8 cellular contexts compared by ENCODE assay signal in genomic region chr7:151244871-151245346, GRCh38. TPM values are rescaled to one million over a fixed set of nuclear protein-coding genes. Genes with fewer than 3 reads are reported as not detected.
A peak's percentile ranks its signal among the peaks of the same experiment; 100 is the strongest.
DNase-seq lines count a peak whose midpoint lies in the region; ATAC-seq, FAIRE-seq and TF ChIP-seq lines count a peak whose summit lies in the region.
"Had no signal": no experiment of that assay in that cellular context is flagged by ENCODE, and none has a peak within 500 bp of the region (broad histone marks: within the 10 kb centered on the region; RNA-seq: fewer than 3 reads in every experiment).

No MANE protein-coding gene starts in this region.

- BruUV-seq in OCI-LY7 (replicated peaks; lab: Mats Ljungman, UMichigan) = no TSS peak

- peak overlapping the region; percentile 57 for H2AFZ ChIP-seq in OCI-LY7 (ENCODE audit: low read length)
- no peak overlapping the region for H2AFZ ChIP-seq in fibroblast of lung (ENCODE audit: low read length)

- H3K4me2 ChIP-seq in OCI-LY7 (ENCODE audit: low read length) (peak overlapping the region; percentile 74), fibroblast of lung (ENCODE audit: extremely low read depth, insufficient read depth, low read length) (peak overlapping the region; percentile 68)

- CTCF ChIA-PET in OCI-LY7 (lab: Charles Lee; ENCODE audit: unreplicated experiment) = interaction anchor here (1.3 to 1.4 kb wide), 2 partner anchors 11 to 18 kb away, joined by 3 to 4 read pairs; partner anchors contain the start of gene ABCF2

- no peaks in the 10 kb centered on the region for H3K9me2 ChIP-seq in OCI-LY7 (ENCODE audit: insufficient read depth, low read length)

- WGBS in sigmoid colon, 2 donors = 10 to 13% methylated on average over 15 of the region's 15 CpGs

- H4K20me1 ChIP-seq in OCI-LY7 (ENCODE audit: insufficient read depth, low read length) (peaks cover 6% of the 10 kb centered on the region; the same call in 1 of the 2 replicates), fibroblast of lung (ENCODE audit: control insufficient read depth, extremely low read depth, insufficient read depth, low read length) (no peaks in the 10 kb centered on the region)

- no peak overlapping the region for H3K27ac ChIP-seq in OCI-LY7 (ENCODE audit: low read depth, low read length, poor library complexity, severe bottlenecking)
- no peak overlapping the region for H3K27ac ChIP-seq in fibroblast of lung (ENCODE audit: insufficient read depth, low read length)
- peak overlapping the region; percentile 93 to 95 (median 94) for H3K27ac ChIP-seq in sigmoid colon

- H3K4me3 ChIP-seq in OCI-LY7 (ENCODE audit: low read depth, low read length, poor library complexity, severe bottlenecking) = peak overlapping the region; percentile 60
- peak overlapping the region; percentile 11 to 41 (median 18) for H3K4me3 ChIP-seq in fibroblast of lung (replicated peaks in 1 of 4; ENCODE audit: control extremely low read depth in 1 of 4, insufficient read depth in 1 of 4, low read depth in 3 of 4, low read length in 4 of 4)
- peak overlapping the region; percentile 26 to 53 (median 48) for H3K4me3 ChIP-seq in sigmoid colon

- FAIRE-seq in GM19239 (lab: Jason Lieb, UNC) = peak; percentile 48

- DNase-seq in GM19239 (ENCODE audit: insufficient read length, low spot score) (no peak), OCI-LY7 (ENCODE audit: low spot score) (no peak), fibroblast of lung (ENCODE audit: low read depth in 2 of 2) (no peak), sigmoid colon (peak; percentile 61), NOMO-1 treated with DMSO at 0.1 percent for 48 hours (lab: John Stamatoyannopoulos, UW; ENCODE audit: unreplicated experiment) (no peak), NCI-H2227 (lab: John Stamatoyannopoulos, UW; ENCODE audit: unreplicated experiment) (no peak)

- no peak overlapping the region for H3K9ac ChIP-seq in fibroblast of lung (ENCODE audit: insufficient read depth, low read length)

- no peak for TF ChIP-seq EP300 in sigmoid colon (IDR thresholded peaks at IDR 0.05)

- H3K9me3 ChIP-seq in OCI-LY7 (ENCODE audit: low read length) (no peaks in the 10 kb centered on the region), fibroblast of lung (ENCODE audit: control insufficient read depth, insufficient read depth, low read depth, low read length) (no peaks in the 10 kb centered on the region), sigmoid colon (no peaks in the 10 kb centered on the region)

- H3K4me1 ChIP-seq in OCI-LY7 (ENCODE audit: insufficient read depth, low read length, poor library complexity, severe bottlenecking) (peaks cover 51% of the 10 kb centered on the region), fibroblast of lung (ENCODE audit: control insufficient read depth, extremely low read depth, insufficient read depth, low read length) (peaks cover 33% of the 10 kb centered on the region), sigmoid colon (peaks cover 0 to 67% (median 61%) of the 10 kb centered on the region in 4 donors)

- TF ChIP-seq CTCF in OCI-LY7 (conservative IDR thresholded peaks at IDR 0.05; ENCODE audit: low read length) = no peak
- no peak for TF ChIP-seq CTCF in fibroblast of lung (conservative IDR thresholded peaks at IDR 0.05 in 1 of 2, IDR thresholded peaks at IDR 0.05 in 1 of 2; ENCODE audit: low read depth in 1 of 2, low read length in 2 of 2)
- TF ChIP-seq CTCF in sigmoid colon (IDR thresholded peaks at IDR 0.05) = no peak

- H3K79me2 ChIP-seq in OCI-LY7 (ENCODE audit: insufficient read depth, low read depth, low read length) (no peaks in the 10 kb centered on the region), fibroblast of lung (ENCODE audit: control insufficient read depth, insufficient read depth, low read length) (peaks cover 5% of the 10 kb centered on the region)

- no peak for TF ChIP-seq POLR2A in sigmoid colon (IDR thresholded peaks at IDR 0.05)

- no peaks in the 10 kb centered on the region for H3K36me3 ChIP-seq in OCI-LY7 (ENCODE audit: insufficient read depth, low read length)
- H3K36me3 ChIP-seq in fibroblast of lung (ENCODE audit: control insufficient read depth, insufficient read depth, low read length) = peaks cover 10% of the 10 kb centered on the region
- peaks cover 0 to 26% (median 18%) of the 10 kb centered on the region in 4 donors for H3K36me3 ChIP-seq in sigmoid colon

- POLR2A ChIA-PET in OCI-LY7 (lab: Charles Lee) = interaction anchor here (0.6 kb wide), 3 partner anchors 199 to 854 kb away, joined by 3 to 7 read pairs (median 4); no protein-coding TSS in a partner anchor

- H3K27me3 ChIP-seq in fibroblast of lung (ENCODE audit: control insufficient read depth, insufficient read depth, low read length) (no peaks in the 10 kb centered on the region), sigmoid colon (peaks cover 0 to 6% (median 2%) of the 10 kb centered on the region in 3 donors)

- ATAC-seq in HG02763 (IDR thresholded peaks at IDR 0.05; ENCODE audit: unreplicated experiment) = no peak

- intact Hi-C loops in OCI-LY7 (cut with micrococcal nuclease; ENCODE audit: unreplicated experiment) = loop anchor here (1.0 to 2.0 kb wide), 2 partner anchors 58 to 121 kb away; no protein-coding TSS in a partner anchor
- intact Hi-C loops in sigmoid colon (cut with DNase I) = loop anchor here (1.0 to 5.0 kb wide), 2 partner anchors 58 to 202 kb away; no protein-coding TSS in a partner anchor

RNA-seq across cellular contexts. Expression of gene SMARCD3, which starts 3.6 kb away (rescaled TPM):
- 1.5 and 2.5 TPM in 2 replicates for total RNA-seq in OCI-LY7 (2014; rRNA removed; shearing (Covaris generic))
- total RNA-seq in OCI-LY7 (2022) (1.5 and 1.9 TPM in 2 replicates), fibroblast of lung (23.8 and 27.0 TPM in 2 replicates), sigmoid colon (10 to 100 TPM; 38.8 to 63.1 (median 51.6) TPM)
- polyA plus RNA-seq in fibroblast of lung (30.7 and 30.9 TPM in 2 replicates), sigmoid colon (10 to 100 TPM in 1 of 3 donors, 1 to 10 TPM in 2; 4.2 to 15.6 (median 9.5) TPM)
- polyA plus RNA-seq in fibroblast of lung (2012) = 30.4 and 32.5 TPM in 2 replicates
- 41.0 and 45.7 TPM in 2 replicates for polyA minus RNA-seq in fibroblast of lung (ENCODE audit: low replicate concordance)

RNA-seq across cellular contexts. Expression of gene CHPF2, which starts 12.6 kb away (rescaled TPM):
- total RNA-seq in OCI-LY7 (2014; rRNA removed; shearing (Covaris generic)) = 19.8 and 27.0 TPM in 2 replicates
- 29.8 and 34.2 TPM in 2 replicates for total RNA-seq in OCI-LY7 (2022)
- 33.9 and 46.7 TPM in 2 replicates for total RNA-seq in fibroblast of lung
- 33.6 and 42.5 TPM in 2 replicates for polyA plus RNA-seq in fibroblast of lung
- 52.1 and 56.7 TPM in 2 replicates for polyA plus RNA-seq in fibroblast of lung (2012)
- polyA minus RNA-seq in fibroblast of lung (ENCODE audit: low replicate concordance) = 64.7 and 75.7 TPM in 2 replicates
- 10 to 100 TPM; 14.3 to 36.3 (median 18.9) TPM for total RNA-seq in sigmoid colon
- polyA plus RNA-seq in sigmoid colon = 10 to 100 TPM in 1 of 3 donors, 1 to 10 TPM in 2; 5.4 to 27.9 (median 5.5) TPM

RNA-seq across cellular contexts. Expression of gene ABCF2, which starts 17.9 kb away (rescaled TPM):
- total RNA-seq in OCI-LY7 (2014; rRNA removed; shearing (Covaris generic)) = 30.7 and 31.8 TPM in 2 replicates
- total RNA-seq in OCI-LY7 (2022) (28.6 and 44.9 TPM in 2 replicates), fibroblast of lung (46.4 and 46.7 TPM in 2 replicates), sigmoid colon (10 to 100 TPM; 25.8 to 34.6 (median 30.2) TPM)
- polyA plus RNA-seq in fibroblast of lung (41.6 and 66.1 TPM in 2 replicates), sigmoid colon (10 to 100 TPM; 18.3 to 34.6 (median 19.8) TPM)
- 33.1 and 53.6 TPM in 2 replicates for polyA plus RNA-seq in fibroblast of lung (2012)
- polyA minus RNA-seq in fibroblast of lung (ENCODE audit: low replicate concordance) = 56.0 and 72.3 TPM in 2 replicates

RNA-seq across cellular contexts. Expression of gene H2BK1, which starts 34.6 kb away (rescaled TPM):
- total RNA-seq in OCI-LY7 (2014; rRNA removed; shearing (Covaris generic)) = 1.3 TPM in 1 of 2 replicates, not detected in the other
- total RNA-seq in OCI-LY7 (2022) = not detected in 2 replicates
- total RNA-seq in fibroblast of lung = not detected in 2 replicates
- not detected in 2 replicates for polyA plus RNA-seq in fibroblast of lung
- polyA plus RNA-seq in fibroblast of lung (2012) = not detected in 2 replicates
- not detected in 2 replicates for polyA minus RNA-seq in fibroblast of lung (ENCODE audit: low replicate concordance)
- not detected for total RNA-seq in sigmoid colon
- not detected for polyA plus RNA-seq in sigmoid colon
- total RNA-seq: dermis microvascular lymphatic vessel endothelial cell had no signal

RNA-seq across cellular contexts. Expression of gene ASB10, which starts 57.9 kb away (rescaled TPM):
- total RNA-seq in OCI-LY7 (2014; rRNA removed; shearing (Covaris generic)) = not detected in 2 replicates
- total RNA-seq in OCI-LY7 (2022) (not detected in 2 replicates), fibroblast of lung (not detected in 2 replicates), sigmoid colon (not detected)
- polyA plus RNA-seq in fibroblast of lung (not detected in 2 replicates), sigmoid colon (not detected)
- polyA plus RNA-seq in fibroblast of lung (2012) = not detected in 2 replicates
- not detected in 2 replicates for polyA minus RNA-seq in fibroblast of lung (ENCODE audit: low replicate concordance)
- total RNA-seq: dermis microvascular lymphatic vessel endothelial cell had no signal

Comparison
In these comparisons a context has a peak if more than half of its experiments do, and no peak if none do; other contexts are left out.
1. H3K27ac ChIP-seq: peak in sigmoid colon (4 of 4); none in OCI-LY7 (single experiment) and fibroblast of lung (single experiment).
2. Peak in every context shown above with its lines, with median percentiles within 50 percentile points of each other: H3K4me3 ChIP-seq.